Comparison of ENCODE assay signal across 18 cellular contexts in the genomic region with DNA sequence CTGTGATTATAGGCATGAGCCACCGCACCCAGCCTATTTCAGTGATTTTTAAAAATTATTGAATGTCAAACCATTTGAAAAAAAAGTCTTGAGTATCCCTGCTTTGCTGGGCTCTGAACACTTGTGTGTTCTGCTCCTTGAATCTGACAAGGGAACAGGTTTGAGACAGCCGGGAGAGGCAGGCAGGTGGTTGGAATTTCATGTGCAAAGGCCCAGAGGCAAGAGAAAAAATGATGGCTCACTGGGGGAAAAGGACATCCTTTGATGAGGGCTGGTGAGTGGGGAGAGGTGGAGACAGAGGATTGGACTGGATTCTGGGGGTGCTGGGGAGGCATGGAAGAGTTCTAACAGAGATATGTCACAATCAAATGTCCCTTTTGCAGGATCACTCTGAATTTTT. TPM values are rescaled to one million over a fixed set of nuclear protein-coding genes. Genes with fewer than 3 reads are reported as not detected.
DNase-seq lines count a peak whose midpoint lies in the region; ATAC-seq, FAIRE-seq and TF ChIP-seq lines count a peak whose summit lies in the region.
"Had no signal": no experiment of that assay in that cellular context is flagged by ENCODE, and none has a peak within 500 bp of the region (broad histone marks: within the 10 kb centered on the region; RNA-seq: fewer than 3 reads in every experiment).

No MANE protein-coding gene starts in this region.

- H3K27me3 ChIP-seq in ascending aorta (no peaks in the 10 kb centered on the region), lung (ENCODE audit: control insufficient read depth, insufficient read depth) (no peaks in the 10 kb centered on the region), stomach (no peaks in the 10 kb centered on the region)

- H3K4me3 ChIP-seq in ascending aorta (no peak overlapping the region), lung (no peak overlapping the region), stomach (no peak overlapping the region)
- H3K4me3 ChIP-seq: GM23338 had no signal

- TF ChIP-seq POLR2A in stomach (IDR thresholded peaks at IDR 0.05), result no peak

- 96 to 97% methylated on average over 2 of the region's 2 CpGs for WGBS in lung, 2 donors
- 88 to 100% (median 95%) methylated on average over 2 of the region's 2 CpGs for WGBS in stomach, 5 donors

- TF ChIP-seq CTCF in D721Med (IDR thresholded peaks at IDR 0.05; ENCODE audit: insufficient read depth, missing control alignments), result no peak
- no peak for TF ChIP-seq CTCF in ascending aorta (IDR thresholded peaks at IDR 0.05)
- no peak for TF ChIP-seq CTCF in lung (IDR thresholded peaks at IDR 0.05; ENCODE audit: control extremely low read depth, extremely low read depth)
- no peak for TF ChIP-seq CTCF in stomach (IDR thresholded peaks at IDR 0.05)

- intact Hi-C loops in ascending aorta (cut with DNase I), result no loop called here
- intact Hi-C loops in stomach (cut with DNase I; ENCODE audit: low total_unique reads), result no loop called here

- TF ChIP-seq EP300 in stomach (IDR thresholded peaks at IDR 0.05), result no peak

- H3K9me3 ChIP-seq in ascending aorta (no peaks in the 10 kb centered on the region), lung (ENCODE audit: control insufficient read depth in 2 of 2, insufficient read depth in 1 of 2, low read length in 1 of 2) (no peaks in the 10 kb centered on the region), stomach (no peaks in the 10 kb centered on the region)

- no peak for FAIRE-seq in D721Med (lab: Jason Lieb, UNC)
- FAIRE-seq: islet of Langerhans had no signal

- peak; percentile 11 for DNase-seq in D721Med (ENCODE audit: insufficient read length, low spot score)
- DNase-seq in ascending aorta (ENCODE audit: low spot score in 2 of 2), result no peak
- DNase-seq in lung (ENCODE audit: low spot score), result no peak
- DNase-seq in stomach, result no peak
- no peak for DNase-seq in NK-92 (lab: John Stamatoyannopoulos, UW; ENCODE audit: unreplicated experiment)
- no peak for DNase-seq in Ammon's horn (ENCODE audit: low spot score)
- DNase-seq: activated B cell treated with CpG ODN at 0.5 μM for 24 hours; amygdala; GF-D8; midbrain; NCI-H1436; NK-92 treated with Interleukin-12 subunit alpha and Interleukin-12 subunit beta, amount 100 ng/mL, for 24 hours; stimulated activated naive CD4-positive, alpha-beta T cell; T-cell had no signal

- H3K4me1 ChIP-seq in ascending aorta (peaks cover 14 to 19% of the 10 kb centered on the region in 2 donors), lung (ENCODE audit: control insufficient read depth in 2 of 2, insufficient read depth in 2 of 2, low read length in 2 of 2) (peaks cover 0 to 5% of the 10 kb centered on the region in 2 donors), stomach (peaks cover 18 to 27% (median 24%) of the 10 kb centered on the region in 4 donors)

- H3K36me3 ChIP-seq in ascending aorta, result no peaks in the 10 kb centered on the region
- no peaks in the 10 kb centered on the region for H3K36me3 ChIP-seq in lung (ENCODE audit: control insufficient read depth in 2 of 2, insufficient read depth in 2 of 2, low read length in 2 of 2)
- H3K36me3 ChIP-seq in stomach, result no peaks in the 10 kb centered on the region

- ATAC-seq in lung (ENCODE audit: insufficient read depth, low FRiP score), result no peak
- no peak for ATAC-seq in HG02610 (IDR thresholded peaks at IDR 0.05; ENCODE audit: unreplicated experiment)
- no peak for ATAC-seq in HG03039 (IDR thresholded peaks at IDR 0.05; ENCODE audit: unreplicated experiment)
- ATAC-seq: T-cell had no signal

- peak overlapping the region; percentile 88 to 92 for H3K27ac ChIP-seq in ascending aorta
- peak overlapping the region; percentile 28 to 37 for H3K27ac ChIP-seq in lung (ENCODE audit: low read depth in 1 of 2, low read length in 1 of 2)
- H3K27ac ChIP-seq in stomach, result peak overlapping the region in 3 of 5 donors; percentile 87 to 91 (median 89)

RNA-seq across cellular contexts. Expression of a gene that starts 13.1 kb away (rescaled TPM):
- total RNA-seq in ascending aorta, result 70.4 TPM
- total RNA-seq in lung, result 100 to 1,000 TPM in 1 of 2 donors, 10 to 100 TPM in 1; 47.9 to 136 TPM
- polyA plus RNA-seq in lung, result 10 to 100 TPM; 27.3 to 51.0 TPM
- total RNA-seq in stomach, result 10 to 100 TPM; 47.0 to 82.1 (median 65.3) TPM
- 10 to 100 TPM; 24.7 to 31.9 (median 25.7) TPM for polyA plus RNA-seq in stomach

Comparison
In these comparisons a context has a peak if more than half of its experiments do, and no peak if none do; other contexts are left out.
1. H3K27ac ChIP-seq: peak in every context shown above with its lines; median percentile 90 in ascending aorta; 89 in stomach; 32 in lung.